In genomic region chr7:128214463-128214862, GRCh38 we compare ENCODE assay signal across 26 cellular contexts. TPM values are rescaled to one million over a fixed set of nuclear protein-coding genes. Genes with fewer than 3 reads are reported as not detected.
"Had no signal": no experiment of that assay in that cellular context is flagged by ENCODE, and none has a peak within 500 bp of the region (broad histone marks: within the 10 kb centered on the region; RNA-seq: fewer than 3 reads in every experiment).

No MANE protein-coding gene starts in this region.

- H3K27me3 ChIP-seq: ascending aorta, body of pancreas had no signal

- H3K36me3 Mint-ChIP-seq: activated CD4-positive, alpha-beta memory T cell treated with anti-CD3 and anti-CD28 coated beads for 36 hours; WTC11 had no signal

- H3K27ac Mint-ChIP-seq: activated CD4-positive, alpha-beta memory T cell treated with anti-CD3 and anti-CD28 coated beads for 36 hours; activated CD4-positive, alpha-beta T cell treated with anti-CD3 and anti-CD28 coated beads, Interleukin-2, amount 10 ng/mL, durations not matched to agents 24 days and 14 days; activated T-helper 2 cell treated with anti-CD3 and anti-CD28 coated beads, Interferon-gamma antibody, Interleukin-2, Interleukin-4, amounts not matched to agents 10 μg/mL and 5 μg/mL and 100 μg/mL, durations not matched to agents 14 hours and 24 hours and 36 hours; T-helper 1 cell treated with Interleukin-12 subunit alpha and Interleukin-12 subunit beta and Interleukin-4 antibody, amounts not matched to agents 30 μg/mL and 1 μg/mL, for 36 hours; WTC11 had no signal

- H3K4me3 ChIP-seq: ascending aorta, body of pancreas had no signal

- H3K36me3 ChIP-seq: ascending aorta had no signal

- H3K27ac ChIP-seq: ascending aorta, body of pancreas had no signal

- H3K4me1 Mint-ChIP-seq: activated CD4-positive, alpha-beta T cell treated with anti-CD3 and anti-CD28 coated beads, Interleukin-2, amount 10 ng/mL, durations not matched to agents 24 days and 14 days had no signal

- DNase-seq: activated CD4-positive, alpha-beta memory T cell treated with anti-CD3 and anti-CD28 coated beads for 36 hours; activated CD4-positive, alpha-beta T cell treated with anti-CD3 and anti-CD28 coated beads for 1 hour; activated CD4-positive, alpha-beta T cell treated with anti-CD3 and anti-CD28 coated beads, Interleukin-2, amount 10 ng/mL, durations not matched to agents 24 days and 14 days; activated CD8-positive, alpha-beta memory T cell treated with anti-CD3 and anti-CD28 coated beads, Interleukin-2, amount 50 U/mL, for 4 hours; activated gamma-delta T cell treated with Interleukin-2 at 50 U/mL for 16 hours; activated naive CD4-positive, alpha-beta T cell treated with anti-CD3 and anti-CD28 coated beads, Interleukin-2, amount 50 U/mL, for 16 hours; activated T-cell treated with anti-CD3 and anti-CD28 coated beads, Interleukin-2, amount 50 U/mL, for 72 hours; amniotic stem cell; body of pancreas; MM.1S; NCI-H1105 treated with DMSO at 0.1 percent for 48 hours; NCI-H146; NCI-H1930; NCI-H2171; NCI-H2227 treated with DMSO at 0.1 percent for 48 hours; NCI-H524 treated with DMSO at 0.1 percent for 48 hours; NCI-H748 treated with DMSO at 0.1 percent for 48 hours; PC-3; SHP77 treated with DMSO at 0.1 percent for 48 hours; T-helper 9 cell had no signal

- H3K4me1 ChIP-seq: ascending aorta, body of pancreas had no signal

- ATAC-seq: activated T-cell treated with anti-CD3 and anti-CD28 coated beads, Interleukin-2, amount 50 U/mL, for 72 hours; body of pancreas; PC-3; WTC11 had no signal

- H3K4me3 Mint-ChIP-seq: activated CD4-positive, alpha-beta memory T cell treated with anti-CD3 and anti-CD28 coated beads for 36 hours; activated CD4-positive, alpha-beta T cell treated with anti-CD3 and anti-CD28 coated beads, Interleukin-2, amount 10 ng/mL, durations not matched to agents 24 days and 14 days; activated T-cell treated with anti-CD3 and anti-CD28 coated beads, Interleukin-2, amount 50 U/mL, for 72 hours; central memory CD8-positive, alpha-beta T cell; T-helper 1 cell treated with Interleukin-12 subunit alpha and Interleukin-12 subunit beta and Interleukin-4 antibody, amounts not matched to agents 30 μg/mL and 1 μg/mL, for 36 hours; WTC11 had no signal

- H3K9me3 ChIP-seq: ascending aorta, body of pancreas had no signal

- H3K9me3 Mint-ChIP-seq: activated CD4-positive, alpha-beta memory T cell treated with anti-CD3 and anti-CD28 coated beads for 36 hours; activated CD4-positive, alpha-beta T cell treated with anti-CD3 and anti-CD28 coated beads, Interleukin-2, amount 10 ng/mL, durations not matched to agents 24 days and 14 days; activated T-cell treated with anti-CD3 and anti-CD28 coated beads, Interleukin-2, amount 50 U/mL, for 72 hours; activated T-helper 2 cell treated with anti-CD3 and anti-CD28 coated beads, Interferon-gamma antibody, Interleukin-2, Interleukin-4, amounts not matched to agents 10 μg/mL and 5 μg/mL and 100 μg/mL, durations not matched to agents 14 hours and 24 hours and 36 hours; central memory CD8-positive, alpha-beta T cell; T-helper 1 cell treated with Interleukin-12 subunit alpha and Interleukin-12 subunit beta and Interleukin-4 antibody, amounts not matched to agents 30 μg/mL and 1 μg/mL, for 36 hours had no signal

RNA-seq across cellular contexts. Expression of gene LEP, which starts 26.6 kb away (rescaled TPM):
- total RNA-seq: activated CD4-positive, alpha-beta memory T cell treated with anti-CD3 and anti-CD28 coated beads for 36 hours; activated CD4-positive, alpha-beta T cell treated with anti-CD3 and anti-CD28 coated beads, Interleukin-2, amount 10 ng/mL, durations not matched to agents 24 days and 14 days; activated T-cell treated with anti-CD3 and anti-CD28 coated beads, Interleukin-2, amount 50 U/mL, for 72 hours; activated T-helper 2 cell treated with anti-CD3 and anti-CD28 coated beads, Interferon-gamma antibody, Interleukin-2, Interleukin-4, amounts not matched to agents 10 μg/mL and 5 μg/mL and 100 μg/mL, durations not matched to agents 14 hours and 24 hours and 36 hours; ascending aorta; PC-3; SK-MEL-5; WTC11 had no signal
